In genomic region chr1:210477328-210477924, GRCh38 we compare ENCODE assay signal across 14 cellular contexts.
DNase-seq lines count a peak whose midpoint lies in the region; TF ChIP-seq lines count a peak whose summit lies in the region.
"Had no signal": no experiment of that assay in that cellular context is flagged by ENCODE, and none has a peak within 500 bp of the region (broad histone marks: within the 10 kb centered on the region; RNA-seq: fewer than 3 reads in every experiment).

No MANE protein-coding gene starts in this region.

- no peaks in the 10 kb centered on the region for H3K4me1 Mint-ChIP-seq in Caco-2 (ENCODE audit: low read depth, unreplicated experiment)
- H3K4me1 Mint-ChIP-seq: CD4-positive, CD25-positive, alpha-beta regulatory T cell had no signal

- POLR2A ChIA-PET in Caco-2 (lab: Charles Lee): no interaction called here

- TF ChIP-seq CTCF in Caco-2 (IDR thresholded peaks at IDR 0.05; ENCODE audit: insufficient read depth in 1 of 2, low read depth in 1 of 2, low read length in 1 of 2, severe bottlenecking in 1 of 2, unreplicated experiment in 1 of 2): no peak

- intact Hi-C loops in Caco-2 (cut with micrococcal nuclease; ENCODE audit: unreplicated experiment): no loop called here

- H3K36me3 ChIP-seq in Caco-2 (ENCODE audit: control insufficient read depth, insufficient read depth, low read length): no peaks in the 10 kb centered on the region
- H3K36me3 ChIP-seq: HAP-1 had no signal

- peaks cover 13% of the 10 kb centered on the region for H3K27me3 Mint-ChIP-seq in Caco-2 (ENCODE audit: insufficient read depth, unreplicated experiment)
- H3K27me3 Mint-ChIP-seq: CD4-positive, CD25-positive, alpha-beta regulatory T cell had no signal

- no peaks in the 10 kb centered on the region for H3K9me3 ChIP-seq in Caco-2
- H3K9me3 ChIP-seq: HAP-1 had no signal

- no peaks in the 10 kb centered on the region for H3K36me3 Mint-ChIP-seq in Caco-2 (ENCODE audit: insufficient read depth, unreplicated experiment)
- H3K36me3 Mint-ChIP-seq: CD4-positive, CD25-positive, alpha-beta regulatory T cell had no signal

- no peaks in the 10 kb centered on the region for H3K9me3 Mint-ChIP-seq in Caco-2 (ENCODE audit: unreplicated experiment)

- H3K27me3 ChIP-seq in Caco-2 (replicated peaks; ENCODE audit: control insufficient read depth, insufficient read depth, low read length): no peaks in the 10 kb centered on the region

- H3K27ac Mint-ChIP-seq in Caco-2 (ENCODE audit: unreplicated experiment): no peak overlapping the region
- H3K27ac Mint-ChIP-seq: CD4-positive, CD25-positive, alpha-beta regulatory T cell had no signal

- no peak overlapping the region for H3K4me3 Mint-ChIP-seq in Caco-2 (ENCODE audit: unreplicated experiment)
- H3K4me3 Mint-ChIP-seq: CD4-positive, CD25-positive, alpha-beta regulatory T cell had no signal

- no peaks in the 10 kb centered on the region for H3K4me1 ChIP-seq in Caco-2

- in situ Hi-C loops in G401 (cut with HindIII; ENCODE audit: low sequenced_read_pairs) (no loop called here), SK-MEL-5 (cut with HindIII; ENCODE audit: low pct_unique_long_range_greater_than_20kb, low sequenced_read_pairs) (no loop called here)

- H3K4me3 ChIP-seq in Caco-2 (ENCODE audit: low read depth, low read length): no peak overlapping the region
- H3K4me3 ChIP-seq: HAP-1 had no signal

- DNase-seq in G401 (ENCODE audit: low spot score) (peak; percentile 83), LHCN-M2 (ENCODE audit: low read depth) (peak; percentile 45), SK-MEL-5 (ENCODE audit: low read depth, low spot score) (peak; percentile 26), iPS-NIHi7 (ENCODE audit: extremely low spot score) (peak; percentile 26), dedifferentiated amniotic fluid mesenchymal stem cell (ENCODE audit: extremely low spot score) (no peak), NCI-H1436 treated with DMSO at 0.1 percent for 48 hours (lab: John Stamatoyannopoulos, UW) (no peak), Caco-2 (no peak)
- DNase-seq: activated naive CD4-positive, alpha-beta T cell treated with Interleukin-2 at 50 U/mL for 16 hours; CD4-positive, CD25-positive, alpha-beta regulatory T cell; central memory CD4-positive, alpha-beta T cell; NCI-H1105 treated with DMSO at 0.1 percent for 48 hours; NCI-H524 treated with DMSO at 0.1 percent for 48 hours; SHP77 treated with DMSO at 0.1 percent for 48 hours had no signal

- no TSS peak for BruUV-seq in Caco-2 (replicated peaks; lab: Mats Ljungman, UMichigan)

- CTCF ChIA-PET in Caco-2 (lab: Charles Lee): interaction anchor here (0.7 kb wide), 1 partner anchor 27 kb away, joined by 3 read pairs; no protein-coding TSS in a partner anchor

Comparison
In these comparisons a context has a peak if more than half of its experiments do, and no peak if none do; other contexts are left out.
1. DNase-seq: peak in G401 (single experiment), LHCN-M2 (single experiment), SK-MEL-5 (single experiment) and iPS-NIHi7 (single experiment); none in dedifferentiated amniotic fluid mesenchymal stem cell (single experiment), NCI-H1436 treated with DMSO at 0.1 percent for 48 hours (single experiment) and Caco-2 (0 of 2).